In genomic region chr14:101780887-101781239, GRCh38 we compare ENCODE assay signal across 1 cellular context.
TF ChIP-seq lines count a peak whose summit lies in the region.

No MANE protein-coding gene starts in this region.

TF ChIP-seq in SK-N-SH, 30 proteins besides CTCF, POLR2A, EP300 and RAD21 (continued from another document):
- TF ChIP-seq ZBTB33 (IDR thresholded peaks at IDR 0.05; ENCODE audit: borderline replicate concordance, low read depth) (no peak), POLR2AphosphoS5 (IDR thresholded peaks at IDR 0.05; ENCODE audit: low read depth, low read length) (no peak)
